8 cellular contexts compared by ENCODE assay signal in genomic region chr1:23100074-23100748, GRCh38.
DNase-seq lines count a peak whose midpoint lies in the region; ATAC-seq and TF ChIP-seq lines count a peak whose summit lies in the region.

No MANE protein-coding gene starts in this region.

- peak; percentile 52 for ATAC-seq in HG03196 (IDR thresholded peaks at IDR 0.05; ENCODE audit: unreplicated experiment)
- peak; percentile 81 for ATAC-seq in effector memory CD8-positive, alpha-beta T cell (replicated peaks)
- ATAC-seq in naive thymus-derived CD8-positive, alpha-beta T cell: peak; percentile 64 to 66

- TF ChIP-seq CTCF in AG04449 (IDR thresholded peaks at IDR 0.05; ENCODE audit: insufficient read depth, low read length, missing control alignments) (no peak), GM13976 (IDR thresholded peaks at IDR 0.05; ENCODE audit: borderline replicate concordance, control extremely low read depth, extremely low read depth, insufficient read depth, missing control alignments) (no peak)

- H3K36me3 Mint-ChIP-seq in effector memory CD8-positive, alpha-beta T cell (ENCODE audit: insufficient read depth): peaks cover 13% of the 10 kb centered on the region
- no peaks in the 10 kb centered on the region for H3K36me3 Mint-ChIP-seq in naive thymus-derived CD8-positive, alpha-beta T cell

- peak overlapping the region; percentile 77 to 85 for H3K27ac Mint-ChIP-seq in effector memory CD8-positive, alpha-beta T cell
- peak overlapping the region in 8 of 10 donors; percentile 30 to 69 (median 40) for H3K27ac Mint-ChIP-seq in naive thymus-derived CD8-positive, alpha-beta T cell

- in situ Hi-C loops in GM13976 (cut with MboI; ENCODE audit: low sequenced_read_pairs, unreplicated experiment): loop anchor here (5.0 kb wide), 1 partner anchor 87 kb away; no protein-coding TSS in a partner anchor

- POLR2A ChIA-PET in AG04449 (lab: Yijun Ruan, JAX): interaction anchor here (0.6 to 1.6 kb wide), 2 partner anchors 83 to 173 kb away, joined by 4 to 7 read pairs; no protein-coding TSS in a partner anchor
- POLR2A ChIA-PET in naive thymus-derived CD8-positive, alpha-beta T cell (lab: Charles Lee): interaction anchor here (1.0 to 3.0 kb wide), 3 partner anchors 63 to 84 kb away, joined by 4 to 24 read pairs (median 10); partner anchors contain the start of gene LUZP1

- CTCF ChIA-PET in AG04449 (lab: Yijun Ruan, JAX): interaction anchor here (0.8 to 12.8 kb wide), 16 partner anchors 12 to 195 kb away, joined by 3 to 579 read pairs (median 9); partner anchors contain the start of genes HTR1D and LUZP1

- no peak overlapping the region; the same call in 1 of the 2 replicates for H3K4me3 ChIP-seq in AG04449 (ENCODE audit: low read depth, low read length)

- DNase-seq in AG04449 (ENCODE audit: low read depth, low spot score): peak; percentile 90
- peak; percentile 27 for DNase-seq in T-helper 9 cell
- DNase-seq in effector memory CD8-positive, alpha-beta T cell: peak; percentile 38 to 55 (median 54)
- peak in 2 of 10 donors; percentile 7 to 18 for DNase-seq in naive thymus-derived CD8-positive, alpha-beta T cell
- no peak for DNase-seq in NCI-H2081 treated with DMSO at 0.1 percent for 48 hours (lab: John Stamatoyannopoulos, UW)
- no peak for DNase-seq in GM13976 (ENCODE audit: low spot score)
- no peak for DNase-seq in NCI-H2196 treated with DMSO at 0.1 percent for 48 hours (lab: John Stamatoyannopoulos, UW; ENCODE audit: unreplicated experiment)

- H3K9me3 Mint-ChIP-seq in effector memory CD8-positive, alpha-beta T cell: no peaks in the 10 kb centered on the region
- no peaks in the 10 kb centered on the region for H3K9me3 Mint-ChIP-seq in naive thymus-derived CD8-positive, alpha-beta T cell

- H3K27me3 Mint-ChIP-seq in effector memory CD8-positive, alpha-beta T cell: no peaks in the 10 kb centered on the region
- no peaks in the 10 kb centered on the region for H3K27me3 Mint-ChIP-seq in naive thymus-derived CD8-positive, alpha-beta T cell

- H3K4me1 Mint-ChIP-seq in effector memory CD8-positive, alpha-beta T cell (ENCODE audit: low read depth in 2 of 2): peaks cover 39 to 49% of the 10 kb centered on the region in 2 donors
- peaks cover 21 to 58% (median 33%) of the 10 kb centered on the region in 4 donors for H3K4me1 Mint-ChIP-seq in naive thymus-derived CD8-positive, alpha-beta T cell

- H3K4me3 Mint-ChIP-seq in effector memory CD8-positive, alpha-beta T cell: peak overlapping the region; percentile 28 to 49
- peak overlapping the region in 5 of 10 donors; percentile 0 to 27 (median 1) for H3K4me3 Mint-ChIP-seq in naive thymus-derived CD8-positive, alpha-beta T cell

Comparison
In these comparisons a context has a peak if more than half of its experiments do, and no peak if none do; other contexts are left out.
1. DNase-seq: peak in AG04449 (single experiment), T-helper 9 cell (single experiment) and effector memory CD8-positive, alpha-beta T cell (3 of 3); none in NCI-H2081 treated with DMSO at 0.1 percent for 48 hours (single experiment), GM13976 (single experiment) and NCI-H2196 treated with DMSO at 0.1 percent for 48 hours (single experiment).
2. Peak in every context shown above with its lines, with median percentiles within 50 percentile points of each other: ATAC-seq.